ENCODE assay signal across 8 cellular contexts in genomic region chr22:39319284-39320170, GRCh38. TPM values are rescaled to one million over a fixed set of nuclear protein-coding genes. Genes with fewer than 3 reads are reported as not detected.
DNase-seq lines count a peak whose midpoint lies in the region; ATAC-seq and TF ChIP-seq lines count a peak whose summit lies in the region.

Gene RPL3 (minus strand): TSS chr22:39319623. CDS start chr22:39319597, 26 bp downstream.

- CTCF ChIA-PET in BJ (lab: Yijun Ruan, JAX): interaction anchor here (0.7 to 7.4 kb wide), 16 partner anchors 10 to 705 kb away, joined by 3 to 223 read pairs (median 5); partner anchors contain the start of gene ATF4

- ATAC-seq in GM19324 (IDR thresholded peaks at IDR 0.05; ENCODE audit: low FRiP score, unreplicated experiment) (peak; percentile 93), HG03469 (IDR thresholded peaks at IDR 0.05; ENCODE audit: unreplicated experiment) (peak; percentile 68), left lobe of liver (peak; percentile 80)

- H3K36me3 ChIP-seq in BJ (ENCODE audit: control insufficient read depth, insufficient read depth, low read length): peaks cover 27% of the 10 kb centered on the region

- peak; percentile 36; the same call in 1 of the 2 replicates for TF ChIP-seq CTCF in BJ (IDR thresholded peaks at IDR 0.05; ENCODE audit: insufficient read depth, low read depth, low read length)

- POLR2A ChIA-PET in BJ (lab: Charles Lee): interaction anchor here (0.5 to 1.6 kb wide), 16 partner anchors 8 to 1702 kb away, joined by 3 to 9 read pairs (median 4); partner anchors contain the start of genes ATF4 and CBX7

- peak within 1 kb of the TSS; percentile 87 for H3K4me3 ChIP-seq in BJ (ENCODE audit: low read depth, low read length)

- H3K27me3 ChIP-seq in BJ (ENCODE audit: control insufficient read depth, insufficient read depth, low read length): no peaks in the 10 kb centered on the region

- DNase-seq in BJ (ENCODE audit: low read depth) (peak; percentile 89), NCI-H69 (lab: John Stamatoyannopoulos, UW) (peak; percentile 99), dedifferentiated amniotic fluid mesenchymal stem cell (ENCODE audit: extremely low spot score) (peak; percentile 93), left lobe of liver (ENCODE audit: low spot score) (peak; percentile 97)
- DNase-seq in activated CD4-positive, alpha-beta T cell treated with anti-CD3 and anti-CD28 coated beads, Interleukin-2, amount 50 U/mL, for 1 hour: peak; percentile 98
- peak; percentile 94 for DNase-seq in stimulated activated CD4-positive, alpha-beta T cell treated with anti-CD3 and anti-CD28 coated beads, Interleukin-2, amount 100 ng/mL, for 4 hours (ENCODE audit: low read depth)

RNA-seq across cellular contexts. Expression of gene RPL3, which starts in this region (rescaled TPM):
- polyA plus RNA-seq in BJ (2011; rRNA removed): 3,985 and 4,772 TPM in 2 replicates
- 1,678 and 3,093 TPM in 2 replicates for polyA minus RNA-seq in BJ (2011; rRNA and poly(A)+ RNA removed)
- total RNA-seq in left lobe of liver: 862 TPM

Comparison
In these comparisons a context has a peak if more than half of its experiments do, and no peak if none do; other contexts are left out.
1. Peak in every context shown above with its lines: DNase-seq, ATAC-seq and H3K4me3 ChIP-seq.